Comparison of ENCODE assay signal across 2 cellular contexts in genomic region chr15:69085325-69086081, GRCh38.
TF ChIP-seq lines count a peak whose summit lies in the region.

No MANE protein-coding gene starts in this region.

TF ChIP-seq in GM23338, 12 proteins besides CTCF, POLR2A, EP300 and RAD21 (continued from another document):
- TF ChIP-seq ETS1 (IDR thresholded peaks at IDR 0.05) = no peak
- no peak for TF ChIP-seq EZH2phosphoT487 (IDR thresholded peaks at IDR 0.05; ENCODE audit: unreplicated experiment)
- TF ChIP-seq JUNB (IDR thresholded peaks at IDR 0.05; ENCODE audit: unreplicated experiment) = no peak
- TF ChIP-seq STAT1 (IDR thresholded peaks at IDR 0.05; ENCODE audit: unreplicated experiment) = no peak
- no peak for TF ChIP-seq ZNF114 (CRISPR knock-in tag; IDR thresholded peaks at IDR 0.05)

TF ChIP-seq in H1, 55 proteins besides CTCF, POLR2A, EP300 and RAD21 (continued from another document):
- TF ChIP-seq JUND (IDR thresholded peaks at IDR 0.05; ENCODE audit: low read length) = no peak
- TF ChIP-seq RFX5 (IDR thresholded peaks at IDR 0.05; ENCODE audit: borderline replicate concordance, low read depth, low read length) = no peak
- TF ChIP-seq USF2 (IDR thresholded peaks at IDR 0.05; ENCODE audit: low read length) = no peak
- TF ChIP-seq CBX8 (IDR thresholded peaks at IDR 0.05; ENCODE audit: borderline replicate concordance, low read depth, low read length) = no peak
- no peak for TF ChIP-seq CHD2 (IDR thresholded peaks at IDR 0.05; ENCODE audit: low read length)
- no peak for TF ChIP-seq SP2 (IDR thresholded peaks at IDR 0.05; ENCODE audit: low read length)
